ENCODE assay signal across 8 cellular contexts in genomic region chr18:25503567-25504081, GRCh38.
DNase-seq lines count a peak whose midpoint lies in the region; ATAC-seq, FAIRE-seq and TF ChIP-seq lines count a peak whose summit lies in the region.

No MANE protein-coding gene starts in this region.

- no peak for TF ChIP-seq POLR2A in endothelial cell of umbilical vein (IDR thresholded peaks at IDR 0.05; ENCODE audit: low read depth, low read length)
- no peak for TF ChIP-seq POLR2A in transverse colon (IDR thresholded peaks at IDR 0.05)

- H3K4me3 Mint-ChIP-seq in GM23338: peak overlapping the region; percentile 64

- no peaks in the 10 kb centered on the region for H4K20me1 ChIP-seq in GM23338 (replicated peaks; ENCODE audit: insufficient read depth)
- H4K20me1 ChIP-seq in endothelial cell of umbilical vein (replicated peaks; ENCODE audit: control insufficient read depth, extremely low read depth, insufficient read depth, low read length): no peaks in the 10 kb centered on the region

- H3K4me2 ChIP-seq in GM23338 (peak overlapping the region; percentile 76), endothelial cell of umbilical vein (ENCODE audit: insufficient read depth, low read length) (peak overlapping the region; percentile 95)

- H3K27ac ChIP-seq in GM23338 (ENCODE audit: low read depth) (no peak overlapping the region), endothelial cell of umbilical vein (ENCODE audit: insufficient read depth, low read depth, low read length) (no peak overlapping the region), lower lobe of right lung (no peak overlapping the region), transverse colon (peak overlapping the region in 3 of 4 donors; percentile 18 to 40 (median 40))

- no peak for TF ChIP-seq EP300 in transverse colon (IDR thresholded peaks at IDR 0.05; ENCODE audit: low read depth)

- intact Hi-C loops in endothelial cell of umbilical vein (cut with micrococcal nuclease) (loop anchor here (1.0 kb wide), 1 partner anchor 151 kb away; the partner anchor contains the start of gene ZNF521), lower lobe of right lung (cut with DNase I) (no loop called here), transverse colon (cut with DNase I; ENCODE audit: low total_unique reads) (loop anchor here (10.0 kb wide), 1 partner anchor 149 kb away; the partner anchor contains the start of gene ZNF521)

- no peaks in the 10 kb centered on the region for H3K27me3 Mint-ChIP-seq in GM23338 (ENCODE audit: insufficient read depth, low read depth, poor library complexity)

- H3K27me3 ChIP-seq in GM23338 (ENCODE audit: insufficient read depth) (no peaks in the 10 kb centered on the region), endothelial cell of umbilical vein (ENCODE audit: control insufficient read depth in 2 of 2, insufficient read depth in 2 of 2, low read length in 2 of 2) (no peaks in the 10 kb centered on the region), lower lobe of right lung (ENCODE audit: low read depth) (no peaks in the 10 kb centered on the region), transverse colon (no peaks in the 10 kb centered on the region)

- in situ Hi-C loops in transverse colon (cut with MboI; ENCODE audit: low pct_ligation_motif_present in 1 of 4, low pct_unique_long_range_greater_than_20kb in 1 of 4, low sequenced_read_pairs in 3 of 4): loop anchor here in 1 of 4 donors (25.0 kb wide), 1 partner anchor 109 kb away; no protein-coding TSS in a partner anchor

- H3K4me3 ChIP-seq in GM23338: peak overlapping the region; percentile 47
- H3K4me3 ChIP-seq in endothelial cell of umbilical vein (replicated peaks in 1 of 3; ENCODE audit: insufficient read depth in 1 of 3, low read depth in 1 of 3, low read length in 3 of 3): peak overlapping the region; percentile 27 to 77 (median 65)
- peak overlapping the region; percentile 44 for H3K4me3 ChIP-seq in lower lobe of right lung
- H3K4me3 ChIP-seq in transverse colon: peak overlapping the region; percentile 2 to 51 (median 26)

- CTCF ChIA-PET in endothelial cell of umbilical vein (lab: Charles Lee): interaction anchor here (1.0 to 1.7 kb wide), 2 partner anchors 10 to 27 kb away, joined by 3 to 4 read pairs; no protein-coding TSS in a partner anchor

- no peak overlapping the region; the same call in 1 of the 2 replicates for H3K27ac Mint-ChIP-seq in GM23338

- H3K79me2 ChIP-seq in GM23338 (replicated peaks; ENCODE audit: insufficient read depth): no peaks in the 10 kb centered on the region
- no peaks in the 10 kb centered on the region for H3K79me2 ChIP-seq in endothelial cell of umbilical vein (ENCODE audit: control insufficient read depth, insufficient read depth, low read length)

- ATAC-seq in GM23338 (peak; percentile 95), lower lobe of right lung (peak; percentile 68 to 73), GM21528 (IDR thresholded peaks at IDR 0.05; ENCODE audit: low FRiP score, unreplicated experiment) (no peak), GM19035 (IDR thresholded peaks at IDR 0.05; ENCODE audit: unreplicated experiment) (no peak), GM18873 (IDR thresholded peaks at IDR 0.05; ENCODE audit: low FRiP score, unreplicated experiment) (no peak)

- no peaks in the 10 kb centered on the region; the same call in 2 of the 3 replicates for H3K4me1 Mint-ChIP-seq in GM23338

- WGBS in transverse colon (ENCODE audit: low coverage in 1 of 2), 2 donors: 0 to 12% methylated on average over 1 to 11 of the region's 11 CpGs

- FAIRE-seq in endothelial cell of umbilical vein (lab: Jason Lieb, UNC): peak; percentile 90

- H3K9me3 ChIP-seq in endothelial cell of umbilical vein (replicated peaks; ENCODE audit: control insufficient read depth, insufficient read depth, low read length) (no peaks in the 10 kb centered on the region), lower lobe of right lung (no peaks in the 10 kb centered on the region), transverse colon (no peaks in the 10 kb centered on the region)

- H3K9me3 Mint-ChIP-seq in GM23338: no peaks in the 10 kb centered on the region; the same call in 2 of the 3 replicates

- no peaks in the 10 kb centered on the region for H3K36me3 Mint-ChIP-seq in GM23338 (ENCODE audit: low read depth)

- TF ChIP-seq CTCF in GM23338 (conservative IDR thresholded peaks at IDR 0.05; ENCODE audit: low read depth in 2 of 2): no peak
- TF ChIP-seq CTCF in endothelial cell of umbilical vein (IDR thresholded peaks at IDR 0.05; ENCODE audit: extremely low read depth in 1 of 2, insufficient read depth in 1 of 2, low read depth in 1 of 2, low read length in 2 of 2): no peak
- TF ChIP-seq CTCF in lower lobe of right lung (IDR thresholded peaks at IDR 0.05): no peak
- TF ChIP-seq CTCF in transverse colon (IDR thresholded peaks at IDR 0.05): no peak

- no peaks in the 10 kb centered on the region for H3K9me1 ChIP-seq in endothelial cell of umbilical vein (replicated peaks; ENCODE audit: control insufficient read depth, extremely low read depth, insufficient read depth, low read length)

- H3F3A ChIP-seq in GM23338 (replicated peaks; ENCODE audit: low read depth): no peaks in the 10 kb centered on the region

- H3K36me3 ChIP-seq in GM23338 (ENCODE audit: insufficient read depth) (no peaks in the 10 kb centered on the region), endothelial cell of umbilical vein (ENCODE audit: control insufficient read depth in 2 of 2, extremely low read depth in 1 of 2, insufficient read depth in 2 of 2, low read length in 2 of 2) (no peaks in the 10 kb centered on the region), lower lobe of right lung (no peaks in the 10 kb centered on the region), transverse colon (no peaks in the 10 kb centered on the region)

- POLR2A ChIA-PET in endothelial cell of umbilical vein (lab: Charles Lee): no interaction called here

- no TSS peak for BruUV-seq in endothelial cell of umbilical vein (replicated peaks; lab: Mats Ljungman, UMichigan)

- peak overlapping the region; percentile 28 for H3K9ac ChIP-seq in endothelial cell of umbilical vein (replicated peaks; ENCODE audit: extremely low read depth, insufficient read depth, low read length)

- H3K4me1 ChIP-seq in GM23338 (ENCODE audit: insufficient read depth): 0 out of 2 replicates have a peak, but pooled peaks cover 3% of the 10 kb centered on the region
- peaks cover 10% of the 10 kb centered on the region for H3K4me1 ChIP-seq in endothelial cell of umbilical vein (ENCODE audit: control insufficient read depth, extremely low read depth, insufficient read depth, low read length)
- peaks cover 6% of the 10 kb centered on the region for H3K4me1 ChIP-seq in lower lobe of right lung
- peaks cover 0 to 8% (median 0%) of the 10 kb centered on the region in 4 donors for H3K4me1 ChIP-seq in transverse colon

- dilution Hi-C loops in endothelial cell of umbilical vein (cut with MboI; ENCODE audit: extremely low pct_ligation_motif_present, low sequenced_read_pairs): no loop called here

- H2AFZ ChIP-seq in GM23338: peak overlapping the region; percentile 96
- H2AFZ ChIP-seq in endothelial cell of umbilical vein (ENCODE audit: low read depth, low read length): peak overlapping the region; percentile 99

- H3K9me2 ChIP-seq in GM23338 (ENCODE audit: insufficient read depth): no peaks in the 10 kb centered on the region

- DNase-seq in GM23338 (ENCODE audit: low spot score): peak; percentile 75
- peak; percentile 80 for DNase-seq in OCI-M1 (lab: John Stamatoyannopoulos, UW)
- peak; percentile 85 for DNase-seq in endothelial cell of umbilical vein (ENCODE audit: low read depth, low spot score)
- DNase-seq in lower lobe of right lung: no peak
- peak; percentile 57 for DNase-seq in transverse colon

TF ChIP-seq in GM23338, 12 proteins besides CTCF, POLR2A, EP300 and RAD21 (continues in another document):
- TF ChIP-seq CREB1 (CRISPR knock-in tag; IDR thresholded peaks at IDR 0.05; ENCODE audit: low read depth) (no peak), STAT1 (IDR thresholded peaks at IDR 0.05; ENCODE audit: unreplicated experiment) (no peak), ETS1 (IDR thresholded peaks at IDR 0.05) (peak; percentile 85), EZH2phosphoT487 (IDR thresholded peaks at IDR 0.05; ENCODE audit: unreplicated experiment) (no peak), NANOG (IDR thresholded peaks at IDR 0.05; ENCODE audit: borderline replicate concordance) (no peak), ZNF331 (CRISPR knock-in tag; IDR thresholded peaks at IDR 0.05; ENCODE audit: low read depth) (no peak), POLR2AphosphoS5 (IDR thresholded peaks at IDR 0.05; ENCODE audit: low read depth) (0 out of 2 replicates have a peak, but pooled peaks have one; percentile 21)

TF ChIP-seq in endothelial cell of umbilical vein, 7 proteins besides CTCF, POLR2A, EP300 and RAD21:
- TF ChIP-seq EZH2 (IDR thresholded peaks at IDR 0.05; ENCODE audit: borderline replicate concordance, low read depth, low read length, severe bottlenecking) (no peak), POLR2AphosphoS5 (IDR thresholded peaks at IDR 0.05; ENCODE audit: insufficient read depth, low read depth, low read length) (peak; percentile 38), MAX (IDR thresholded peaks at IDR 0.05; ENCODE audit: insufficient read depth, insufficient read length) (no peak), JUN (IDR thresholded peaks at IDR 0.05; ENCODE audit: borderline replicate concordance, insufficient read depth, insufficient read length, low read depth) (no peak), FOS (IDR thresholded peaks at IDR 0.05; ENCODE audit: borderline replicate concordance, insufficient read depth, low read length) (no peak), GATA2 (IDR thresholded peaks at IDR 0.05; ENCODE audit: insufficient read depth, insufficient read length, low read depth, low read length) (no peak), MYC (IDR thresholded peaks at IDR 0.05; ENCODE audit: low read depth, low read length) (no peak)

Comparison
In these comparisons a context has a peak if more than half of its experiments do, and no peak if none do; other contexts are left out.
1. ATAC-seq: peak in GM23338 (single experiment) and lower lobe of right lung (2 of 2); none in GM21528 (single experiment), GM19035 (single experiment) and GM18873 (single experiment).
2. H3K27ac ChIP-seq: peak in transverse colon (3 of 4); none in GM23338 (single experiment), endothelial cell of umbilical vein (single experiment) and lower lobe of right lung (single experiment).
3. Peak in every context shown above with its lines, with median percentiles within 50 percentile points of each other: H3K4me3 ChIP-seq.